In genomic region chr17:49337900-49338299, GRCh38 we compare ENCODE assay signal across 16 cellular contexts. TPM values are rescaled to one million over a fixed set of nuclear protein-coding genes. Genes with fewer than 3 reads are reported as not detected.
DNase-seq lines count a peak whose midpoint lies in the region; ATAC-seq and TF ChIP-seq lines count a peak whose summit lies in the region.
"Had no signal": no experiment of that assay in that cellular context is flagged by ENCODE, and none has a peak within 500 bp of the region (broad histone marks: within the 10 kb centered on the region; RNA-seq: fewer than 3 reads in every experiment).

No MANE protein-coding gene starts in this region.

- peak overlapping the region; percentile 7 for H3K4me2 ChIP-seq in skeletal muscle satellite cell (ENCODE audit: low read length)

- H3K9ac ChIP-seq in skeletal muscle satellite cell (ENCODE audit: low read depth, low read length): no peak overlapping the region

- H3K36me3 ChIP-seq in skeletal muscle satellite cell (ENCODE audit: insufficient read depth, low read length) (no peaks in the 10 kb centered on the region), prostate gland (no peaks in the 10 kb centered on the region)

- H3K27me3 ChIP-seq in skeletal muscle satellite cell (ENCODE audit: control insufficient read depth, insufficient read depth, low read length): no peaks in the 10 kb centered on the region
- no peaks in the 10 kb centered on the region for H3K27me3 ChIP-seq in prostate gland (replicated peaks; ENCODE audit: insufficient read depth)
- H3K27me3 ChIP-seq: body of pancreas, foreskin keratinocyte had no signal

- no peak for TF ChIP-seq CTCF in choroid plexus epithelial cell (conservative IDR thresholded peaks at IDR 0.05; ENCODE audit: low read depth, low read length)
- no peak for TF ChIP-seq CTCF in prostate gland (IDR thresholded peaks at IDR 0.05)

- H3K9me3 ChIP-seq in skeletal muscle satellite cell (replicated peaks; ENCODE audit: low read length) (no peaks in the 10 kb centered on the region), prostate gland (no peaks in the 10 kb centered on the region)
- H3K9me3 ChIP-seq: body of pancreas had no signal

- H3K4me3 ChIP-seq in choroid plexus epithelial cell (ENCODE audit: low read depth, low read length): no peak overlapping the region
- no peak overlapping the region for H3K4me3 ChIP-seq in skeletal muscle satellite cell (ENCODE audit: low read length)
- no peak overlapping the region for H3K4me3 ChIP-seq in prostate gland
- H3K4me3 ChIP-seq: body of pancreas had no signal

- H3K4me1 ChIP-seq in skeletal muscle satellite cell (ENCODE audit: control insufficient read depth, insufficient read depth, low read length) (peaks cover 31% of the 10 kb centered on the region), prostate gland (replicated peaks) (peaks cover 7% of the 10 kb centered on the region)
- H3K4me1 ChIP-seq: foreskin keratinocyte had no signal

- TF ChIP-seq POLR2A in prostate gland (IDR thresholded peaks at IDR 0.05): no peak

- no peak for ATAC-seq in HG03280 (IDR thresholded peaks at IDR 0.05; ENCODE audit: unreplicated experiment)
- ATAC-seq in HG02981 (IDR thresholded peaks at IDR 0.05; ENCODE audit: unreplicated experiment): no peak
- ATAC-seq: body of pancreas, foreskin keratinocyte, T-helper 17 cell had no signal

- 76% methylated on average over 8 of the region's 8 CpGs for WGBS in prostate gland

- DNase-seq in activated CD8-positive, alpha-beta memory T cell treated with anti-CD3 and anti-CD28 coated beads, Interleukin-2, amount 50 U/mL, for 4 hours: peak; percentile 36
- no peak for DNase-seq in activated CD8-positive, alpha-beta memory T cell treated with anti-CD3 and anti-CD28 coated beads for 24 hours
- DNase-seq in NCI-H226: peak; percentile 36
- peak; percentile 50 for DNase-seq in choroid plexus epithelial cell (ENCODE audit: low read depth)
- no peak for DNase-seq in prostate gland (ENCODE audit: low spot score)
- DNase-seq: activated CD4-positive, CD25-positive, alpha-beta regulatory T cell treated with anti-CD3 and anti-CD28 coated beads, Interleukin-2, amount 50 U/mL, for 72 hours; body of pancreas; effector CD8-positive, alpha-beta T cell; foreskin keratinocyte; GOT3; T-helper 17 cell had no signal

- intact Hi-C loops in prostate gland (cut with DNase I): no loop called here

- no peak overlapping the region for H3K27ac ChIP-seq in prostate gland
- H3K27ac ChIP-seq: body of pancreas, foreskin keratinocyte, HL-60, RWPE1 had no signal

RNA-seq across cellular contexts. Expression of gene ZNF652, which starts 24.1 kb away (rescaled TPM):
- 8.1 and 10.0 TPM in 2 replicates for total RNA-seq in skeletal muscle satellite cell (2012; rRNA removed)
- 10 to 100 TPM; 59.7 to 88.5 TPM for total RNA-seq in prostate gland

Comparison
In these comparisons a context has a peak if more than half of its experiments do, and no peak if none do; other contexts are left out.
1. DNase-seq: peak in activated CD8-positive, alpha-beta memory T cell treated with anti-CD3 and anti-CD28 coated beads, Interleukin-2, amount 50 U/mL, for 4 hours (single experiment), NCI-H226 (single experiment) and choroid plexus epithelial cell (single experiment); none in activated CD8-positive, alpha-beta memory T cell treated with anti-CD3 and anti-CD28 coated beads for 24 hours (single experiment) and prostate gland (single experiment).